ENCODE assay signal across 5 cellular contexts in genomic region chr1:9762446-9762845, GRCh38.
A peak's percentile ranks its signal among the peaks of the same experiment; 100 is the strongest.
DNase-seq lines count a peak whose midpoint lies in the region; ATAC-seq and TF ChIP-seq lines count a peak whose summit lies in the region.
"Not testable (repeated sequence)": the region's sequence is repeated elsewhere in the genome, so short reads cannot be mapped to it uniquely, and the experiment has no call there.

No MANE protein-coding gene starts in this region.

- CTCF ChIA-PET in WTC11 (lab: Charles Lee): not testable (repeated sequence)

- peaks cover 73% of the 10 kb centered on the region for H3K4me1 ChIP-seq in BLaER1
- not testable (repeated sequence) for H3K4me1 ChIP-seq in H9 (ENCODE audit: insufficient read depth, low read length)

- not testable (repeated sequence) for H3K9ac ChIP-seq in BLaER1; H9 (ENCODE audit: extremely low read depth, insufficient read length, low read length)

- H3K9me3 Mint-ChIP-seq in H9; WTC11; central memory CD8-positive, alpha-beta T cell: not testable (repeated sequence)

- H3K36me3 ChIP-seq in BLaER1: peaks cover 59% of the 10 kb centered on the region

- not testable (repeated sequence) for H3K79me1 ChIP-seq in H9 (ENCODE audit: insufficient read depth, low read depth, low read length, poor library complexity, severe bottlenecking)

- not testable (repeated sequence) for H3K79me2 ChIP-seq in H9 (ENCODE audit: insufficient read depth, low read length)

- POLR2A ChIA-PET in WTC11 (lab: Charles Lee): not testable (repeated sequence)

- not testable (repeated sequence) for H3K4ac ChIP-seq in H9 (ENCODE audit: low read depth, low read length)

- not testable (repeated sequence) for H2BK5ac ChIP-seq in H9 (ENCODE audit: insufficient read length, low read length)

- not testable (repeated sequence) for H3T11ph ChIP-seq in H9 (ENCODE audit: low read length)

- not testable (repeated sequence) for H2BK20ac ChIP-seq in H9 (ENCODE audit: low read depth, low read length, poor library complexity, severe bottlenecking)

- not testable (repeated sequence) for H4K91ac ChIP-seq in H9 (ENCODE audit: insufficient read length, low read depth, low read length)

- H4K8ac ChIP-seq in H9 (replicated peaks; ENCODE audit: insufficient read length, low read depth, low read length): not testable (repeated sequence)

- H3K9me3 ChIP-seq in BLaER1; H9 (ENCODE audit: control insufficient read depth, low read depth, low read length): not testable (repeated sequence)

- not testable (repeated sequence) for H2BK120ac ChIP-seq in H9 (ENCODE audit: low read depth, low read length, poor library complexity, severe bottlenecking)

- not testable (repeated sequence) for H2AFZ ChIP-seq in H9 (ENCODE audit: low read length)

- H3K27ac Mint-ChIP-seq in H9: peak overlapping the region in 2 of 3 experiments; percentile 22 to 93; a peak in 3 of 7 replicates
- peak overlapping the region; percentile 63; the same call in 1 of the 2 replicates for H3K27ac Mint-ChIP-seq in WTC11
- peak overlapping the region; percentile 74 for H3K27ac Mint-ChIP-seq in central memory CD8-positive, alpha-beta T cell (ENCODE audit: low read depth)

- H4K20me1 ChIP-seq in BLaER1: peaks cover 100% of the 10 kb centered on the region
- H4K20me1 ChIP-seq in H9 (ENCODE audit: control insufficient read depth, insufficient read depth, insufficient read length): not testable (repeated sequence)

- no CpG with 5 or more reads among the region's 25 CpGs for WGBS in H9 (ENCODE audit: extremely low coverage, insufficient read length, low lambda C conversion rate)

- H3K4me1 Mint-ChIP-seq in H9: peaks cover 46 to 63% of the 10 kb centered on the region in 2 experiments
- peaks cover 66% of the 10 kb centered on the region for H3K4me1 Mint-ChIP-seq in WTC11
- peaks cover 29% of the 10 kb centered on the region for H3K4me1 Mint-ChIP-seq in central memory CD8-positive, alpha-beta T cell

- peaks cover 19 to 32% (median 30%) of the 10 kb centered on the region in 3 experiments; a peak in 6 of 7 replicates for H3K36me3 Mint-ChIP-seq in H9 (ENCODE audit: insufficient read depth in 1 of 3, low read depth in 3 of 3)
- peaks cover 23% of the 10 kb centered on the region for H3K36me3 Mint-ChIP-seq in WTC11
- not testable (repeated sequence) for H3K36me3 Mint-ChIP-seq in central memory CD8-positive, alpha-beta T cell (ENCODE audit: insufficient read depth)

- H3K4me3 Mint-ChIP-seq in H9; WTC11; central memory CD8-positive, alpha-beta T cell: not testable (repeated sequence)

- not testable (repeated sequence) for TF ChIP-seq CTCF in H9 (conservative IDR thresholded peaks at IDR 0.05); WTC11 (IDR thresholded peaks at IDR 0.05)

- peak overlapping the region; percentile 79 for H3K4me2 ChIP-seq in BLaER1
- not testable (repeated sequence) for H3K4me2 ChIP-seq in H9 (ENCODE audit: insufficient read depth, insufficient read length, low read length)

- not testable (repeated sequence) for H3K14ac ChIP-seq in H9 (ENCODE audit: insufficient read depth, low read length)

- not testable (repeated sequence) for H3K4me3 ChIP-seq in BLaER1

- H3K27me3 Mint-ChIP-seq in H9 (ENCODE audit: low read depth); WTC11 (ENCODE audit: low read depth); central memory CD8-positive, alpha-beta T cell: not testable (repeated sequence)

- H3K27ac ChIP-seq in BLaER1: peak overlapping the region; percentile 22; the same call in 1 of the 2 replicates
- H3K27ac ChIP-seq in H9 (ENCODE audit: insufficient read length, low read depth, low read length): not testable (repeated sequence)

- ATAC-seq in WTC11; central memory CD8-positive, alpha-beta T cell (replicated peaks; ENCODE audit: extremely low read depth, poor library complexity, severe bottlenecking); sciatic nerve: not testable (repeated sequence)

- intact Hi-C loops in sciatic nerve (cut with DNase I): not testable (repeated sequence)

- DNase-seq in H9; WTC11 (ENCODE audit: low spot score); central memory CD8-positive, alpha-beta T cell (ENCODE audit: low spot score in 2 of 2): not testable (repeated sequence)
- DNase-seq in sciatic nerve (ENCODE audit: low spot score): peak; percentile 33

- not testable (repeated sequence) for H4K5ac ChIP-seq in H9 (ENCODE audit: insufficient read length, low read depth, low read length)

- not testable (repeated sequence) for H3K23me2 ChIP-seq in H9 (ENCODE audit: insufficient read length, low read depth, low read length, poor library complexity, severe bottlenecking)

- not testable (repeated sequence) for H3K23ac ChIP-seq in H9 (ENCODE audit: insufficient read length, low read depth, low read length)

- not testable (repeated sequence) for H3K56ac ChIP-seq in H9 (ENCODE audit: insufficient read length, low read depth, low read length)

- not testable (repeated sequence) for H2BK12ac ChIP-seq in H9 (ENCODE audit: insufficient read length, low read depth, low read length)

- not testable (repeated sequence) for H2AK5ac ChIP-seq in H9 (ENCODE audit: insufficient read length, low read length)

- not testable (repeated sequence) for H2BK15ac ChIP-seq in H9 (ENCODE audit: low read depth, low read length)

- H3K27me3 ChIP-seq in BLaER1; H9 (ENCODE audit: insufficient read depth, low read length): not testable (repeated sequence)

- H3K18ac ChIP-seq in H9 (ENCODE audit: insufficient read length, low read depth, low read length): not testable (repeated sequence)
